In the genomic region with DNA sequence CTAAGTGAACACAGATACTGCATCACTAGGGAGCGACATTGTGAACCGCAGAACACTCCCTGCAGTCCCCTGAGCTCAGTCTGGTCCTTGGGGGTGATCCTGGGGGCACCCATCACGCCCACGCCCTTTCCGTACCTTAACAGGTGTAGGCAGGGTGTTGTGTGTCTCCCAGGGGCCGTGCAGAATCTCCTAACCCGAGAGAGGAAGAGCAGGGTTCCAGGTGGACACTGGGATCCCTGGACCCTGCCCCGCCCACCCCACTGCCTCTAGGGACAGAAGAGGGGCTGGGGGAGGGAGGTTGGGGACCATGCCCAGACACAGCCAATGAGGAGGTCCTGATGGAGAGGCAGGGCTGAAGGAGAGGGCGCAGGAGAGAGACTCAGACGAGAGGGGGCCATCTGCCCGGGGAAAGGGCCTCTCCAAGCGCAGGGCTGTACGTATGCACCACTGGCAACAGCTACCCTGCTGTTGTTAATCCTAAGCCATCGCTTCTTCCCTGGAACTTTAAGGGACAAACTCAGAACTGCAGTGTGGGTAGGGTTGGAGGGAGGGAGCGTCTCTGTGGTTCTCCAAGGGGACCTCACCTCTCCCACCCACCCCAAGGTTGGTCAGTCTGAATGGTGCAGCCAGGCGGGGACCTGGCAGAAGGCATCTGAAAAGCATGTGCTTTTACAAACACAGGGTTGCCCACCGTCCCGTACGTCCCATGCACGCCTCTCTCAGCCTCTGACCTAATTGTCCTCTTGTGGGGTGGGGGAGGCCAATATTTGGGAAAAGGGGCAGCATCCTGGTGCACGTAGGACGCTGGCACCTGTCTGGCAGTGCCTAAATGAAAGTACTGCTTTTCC, we compare ENCODE assay signal across 9 cellular contexts. TPM values are rescaled to one million over a fixed set of nuclear protein-coding genes. Genes with fewer than 3 reads are reported as not detected.
DNase-seq lines count a peak whose midpoint lies in the region; ATAC-seq and TF ChIP-seq lines count a peak whose summit lies in the region.
"Had no signal": no experiment of that assay in that cellular context is flagged by ENCODE, and none has a peak within 500 bp of the region (broad histone marks: within the 10 kb centered on the region; RNA-seq: fewer than 3 reads in every experiment).

No MANE protein-coding gene starts in this region.

- TF ChIP-seq POLR2A in GM18505 (IDR thresholded peaks at IDR 0.05; ENCODE audit: borderline replicate concordance, extremely low read depth, insufficient read depth, insufficient read length), result peak; percentile 14
- peak; percentile 40 for TF ChIP-seq POLR2A in erythroblast (IDR thresholded peaks at IDR 0.05; ENCODE audit: low read length)

- no peak for TF ChIP-seq CTCF in heart right ventricle (IDR thresholded peaks at IDR 0.05)

- H3K36me3 ChIP-seq in aorta (ENCODE audit: control insufficient read depth in 1 of 2, insufficient read depth in 2 of 2, low read length in 1 of 2) (no peaks in the 10 kb centered on the region), heart right ventricle (no peaks in the 10 kb centered on the region)

- H3K27me3 ChIP-seq in aorta (ENCODE audit: control insufficient read depth in 1 of 2, insufficient read depth in 2 of 2, low read length in 1 of 2), result no peaks in the 10 kb centered on the region
- H3K27me3 ChIP-seq in heart right ventricle, result peaks cover 0 to 7% (median 0%) of the 10 kb centered on the region in 7 donors

- H3K27ac ChIP-seq in aorta (ENCODE audit: low read depth in 1 of 2, low read length in 2 of 2) (no peak overlapping the region), heart right ventricle (peak overlapping the region in 2 of 10 donors; percentile 30 to 89)

- peaks cover 16% of the 10 kb centered on the region for H3K4me1 Mint-ChIP-seq in T-helper 2 cell treated with Interferon-gamma antibody and Interleukin-4, amounts not matched to agents 5 μg/mL and 100 μg/mL, for 36 hours (ENCODE audit: low read depth)

- H3K4me3 ChIP-seq in aorta (ENCODE audit: low read length in 2 of 2) (no peak overlapping the region), heart right ventricle (peak overlapping the region in 4 of 10 donors; percentile 5 to 63 (median 39))

- peak; percentile 44 for DNase-seq in T-helper 2 cell treated with Interferon-gamma antibody and Interleukin-4, amounts not matched to agents 5 μg/mL and 100 μg/mL, for 36 hours (ENCODE audit: low spot score)
- DNase-seq in erythroblast (lab: John Stamatoyannopoulos, UW) (no peak), aorta (no peak), NCI-H226 (no peak), GOT3 (lab: John Stamatoyannopoulos, UW) (no peak), heart right ventricle (no peak)

- peak overlapping the region; percentile 100 for H3K27ac Mint-ChIP-seq in T-helper 2 cell treated with Interferon-gamma antibody and Interleukin-4, amounts not matched to agents 5 μg/mL and 100 μg/mL, for 36 hours

- WGBS in aorta, 2 donors, result 48 to 55% methylated on average over 22 of the region's 22 CpGs
- WGBS in heart right ventricle, 2 donors, result 63 to 67% methylated on average over 22 of the region's 22 CpGs

- H3K36me3 Mint-ChIP-seq in T-helper 2 cell treated with Interferon-gamma antibody and Interleukin-4, amounts not matched to agents 5 μg/mL and 100 μg/mL, for 36 hours (ENCODE audit: low read depth), result peaks cover 28% of the 10 kb centered on the region

- intact Hi-C loops in aorta (cut with DNase I), result no loop called here
- intact Hi-C loops in heart right ventricle (cut with DNase I), result loop anchor here in 1 of 10 donors (5.0 kb wide), 1 partner anchor 32 kb away; no protein-coding TSS in a partner anchor

- peak overlapping the region; percentile 99 for H3K4me3 Mint-ChIP-seq in T-helper 2 cell treated with Interferon-gamma antibody and Interleukin-4, amounts not matched to agents 5 μg/mL and 100 μg/mL, for 36 hours

- H3K4me1 ChIP-seq in aorta (ENCODE audit: control insufficient read depth in 1 of 2, insufficient read depth in 2 of 2, low read length in 2 of 2) (no peaks in the 10 kb centered on the region), heart right ventricle (peaks cover 0 to 14% (median 0%) of the 10 kb centered on the region in 9 donors)

- H3K9me3 ChIP-seq in aorta (ENCODE audit: control insufficient read depth, low read length), result no peaks in the 10 kb centered on the region
- H3K9me3 ChIP-seq in heart right ventricle, result no peaks in the 10 kb centered on the region

- H3K9me3 Mint-ChIP-seq in T-helper 2 cell treated with Interferon-gamma antibody and Interleukin-4, amounts not matched to agents 5 μg/mL and 100 μg/mL, for 36 hours, result no peaks in the 10 kb centered on the region

- H3K27me3 Mint-ChIP-seq in T-helper 2 cell treated with Interferon-gamma antibody and Interleukin-4, amounts not matched to agents 5 μg/mL and 100 μg/mL, for 36 hours (ENCODE audit: low read depth), result no peaks in the 10 kb centered on the region

- no peak for ATAC-seq in GM18505 (IDR thresholded peaks at IDR 0.05; ENCODE audit: unreplicated experiment)
- peak; percentile 19 for ATAC-seq in HG03097 (IDR thresholded peaks at IDR 0.05; ENCODE audit: low FRiP score, unreplicated experiment)
- ATAC-seq in aorta (ENCODE audit: low FRiP score), result peak; percentile 11
- ATAC-seq in heart right ventricle, result no peak

RNA-seq across cellular contexts. Expression of gene P2RY8, which starts 2.4 kb away (rescaled TPM):
- total RNA-seq in aorta (1 to 10 TPM; 5.0 to 5.5 TPM), heart right ventricle (1 to 10 TPM; 1.2 to 6.7 (median 4.1) TPM)
- polyA plus RNA-seq in aorta (1 to 10 TPM in 1 of 2 donors, under 1 TPM in 1; 0.31 to 1.0 TPM), heart right ventricle (1 to 10 TPM; 1.0 to 3.2 TPM)
- total RNA-seq: pulmonary artery endothelial cell had no signal

RNA-seq across cellular contexts. Expression of gene AKAP17A, which starts 56.9 kb away (rescaled TPM):
- total RNA-seq in aorta (10 to 100 TPM; 33.0 to 53.7 TPM), heart right ventricle (10 to 100 TPM; 12.2 to 20.3 (median 15.8) TPM)
- polyA plus RNA-seq in aorta (10 to 100 TPM in 1 of 2 donors, 1 to 10 TPM in 1; 8.3 to 50.4 TPM), heart right ventricle (10 to 100 TPM; 21.1 to 35.6 TPM)

Comparison
In these comparisons a context has a peak if more than half of its experiments do, and no peak if none do; other contexts are left out.
1. ATAC-seq: peak in HG03097 (single experiment) and aorta (single experiment); none in GM18505 (single experiment) and heart right ventricle (0 of 8).